Comparison of ENCODE assay signal across 1 cellular context in the genomic region with DNA sequence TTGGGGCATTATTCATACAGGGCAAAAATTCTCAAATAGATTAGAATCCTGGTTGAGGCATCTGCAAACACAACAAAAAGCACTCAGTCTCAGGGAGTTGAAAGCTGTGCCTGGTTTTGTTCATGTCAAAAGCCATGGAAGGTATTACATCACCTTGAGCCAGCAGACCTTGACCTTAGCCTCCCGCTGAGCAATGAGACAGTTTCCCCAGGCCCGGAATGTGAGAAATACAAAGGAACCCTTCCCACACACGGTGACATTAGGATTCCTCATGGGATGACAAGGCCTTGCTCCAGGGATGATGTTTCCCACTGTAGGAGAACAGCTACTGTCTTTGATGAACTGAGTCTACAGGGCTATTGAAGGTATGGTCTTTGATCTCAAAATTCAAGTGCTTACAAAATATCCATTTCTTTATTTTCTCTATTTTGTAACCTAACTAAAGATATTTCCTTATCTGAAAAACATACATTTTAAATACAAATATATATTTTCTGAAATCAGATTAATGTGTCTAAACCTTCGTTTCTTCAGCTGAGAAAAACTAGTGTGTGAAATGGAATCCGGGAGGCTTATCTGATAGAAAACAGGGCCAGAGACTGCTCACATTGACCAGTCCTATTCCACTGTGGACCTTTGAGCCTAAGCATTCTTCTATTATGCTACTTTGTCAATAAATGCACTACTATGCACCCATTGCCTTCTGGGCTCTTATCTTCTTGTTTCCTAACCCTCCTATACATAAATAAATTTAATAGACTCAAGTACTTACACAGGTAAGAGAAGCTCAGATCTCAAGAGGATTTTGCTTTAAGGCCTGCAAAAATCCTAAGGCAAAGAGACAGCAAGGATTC.
TF ChIP-seq lines count a peak whose summit lies in the region.

No MANE protein-coding gene starts in this region.

TF ChIP-seq in HepG2, 621 proteins besides CTCF, POLR2A, EP300 and RAD21 (continued from another document and continues in another):
- TF ChIP-seq SNAI1 (CRISPR knock-in tag; IDR thresholded peaks at IDR 0.05; ENCODE audit: borderline replicate concordance) (no peak), ZNF773 (CRISPR knock-in tag; IDR thresholded peaks at IDR 0.05; ENCODE audit: borderline replicate concordance) (no peak), BCL3 (CRISPR knock-in tag; IDR thresholded peaks at IDR 0.05) (no peak), CREBL2 (CRISPR knock-in tag; IDR thresholded peaks at IDR 0.05; ENCODE audit: borderline replicate concordance) (no peak), ARNT2 (CRISPR knock-in tag; IDR thresholded peaks at IDR 0.05; ENCODE audit: low read depth) (0 out of 2 replicates have a peak, but pooled peaks have one; percentile 37), AGO2 (optimal IDR thresholded peaks at IDR 0.05; ENCODE audit: low read depth, low read length) (no peak), CBFB (CRISPR knock-in tag; IDR thresholded peaks at IDR 0.05) (0 out of 2 replicates have a peak, but pooled peaks have one; percentile 28), NCOA2 (CRISPR knock-in tag; IDR thresholded peaks at IDR 0.05) (peak; percentile 94), NFIC (IDR thresholded peaks at IDR 0.05; ENCODE audit: low read length) (peak; percentile 60; the same call in 1 of the 2 replicates), MAZ (IDR thresholded peaks at IDR 0.05; ENCODE audit: borderline replicate concordance, low read depth, low read length) (no peak), MAZ (CRISPR knock-in tag; IDR thresholded peaks at IDR 0.05; ENCODE audit: low read depth) (no peak), ZKSCAN8 (CRISPR knock-in tag; IDR thresholded peaks at IDR 0.05; ENCODE audit: borderline replicate concordance) (peak; percentile 57; the same call in 1 of the 2 replicates), NR3C1 (CRISPR knock-in tag; IDR thresholded peaks at IDR 0.05) (no peak), THAP8 (CRISPR knock-in tag; IDR thresholded peaks at IDR 0.05; ENCODE audit: borderline replicate concordance) (no peak), ZNF34 (CRISPR knock-in tag; IDR thresholded peaks at IDR 0.05; ENCODE audit: borderline replicate concordance) (peak; percentile 75; the same call in 1 of the 2 replicates), ZNF563 (CRISPR knock-in tag; IDR thresholded peaks at IDR 0.05) (no peak), SP1 (IDR thresholded peaks at IDR 0.05) (no peak), SP1 (CRISPR knock-in tag; IDR thresholded peaks at IDR 0.05) (no peak), NFATC3 (CRISPR knock-in tag; IDR thresholded peaks at IDR 0.05) (no peak), ZNF598 (CRISPR knock-in tag; IDR thresholded peaks at IDR 0.05; ENCODE audit: borderline replicate concordance) (no peak), ZNF709 (CRISPR knock-in tag; IDR thresholded peaks at IDR 0.05) (no peak), MLXIP (CRISPR knock-in tag; IDR thresholded peaks at IDR 0.05; ENCODE audit: borderline replicate concordance) (no peak), CENPT (CRISPR knock-in tag; IDR thresholded peaks at IDR 0.05; ENCODE audit: low read depth) (no peak), THAP11 (CRISPR knock-in tag; IDR thresholded peaks at IDR 0.05) (peak; percentile 78; the same call in 1 of the 2 replicates), RBM39 (IDR thresholded peaks at IDR 0.05; ENCODE audit: low read depth, low read length, poor library complexity, severe bottlenecking) (no peak), RARG (CRISPR knock-in tag; IDR thresholded peaks at IDR 0.05; ENCODE audit: low read depth) (no peak), ZFP36L1 (CRISPR knock-in tag; IDR thresholded peaks at IDR 0.05) (peak; percentile 55; the same call in 1 of the 2 replicates), KMT2B (CRISPR knock-in tag; IDR thresholded peaks at IDR 0.05) (no peak), ZNF337 (CRISPR knock-in tag; IDR thresholded peaks at IDR 0.05; ENCODE audit: borderline replicate concordance, low read depth) (no peak), SIX4 (CRISPR knock-in tag; IDR thresholded peaks at IDR 0.05) (peak; percentile 71), GFI1 (CRISPR knock-in tag; IDR thresholded peaks at IDR 0.05; ENCODE audit: borderline replicate concordance) (peak; percentile 83), RXRB (CRISPR knock-in tag; IDR thresholded peaks at IDR 0.05; ENCODE audit: borderline replicate concordance) (peak; percentile 97), SATB2 (CRISPR knock-in tag; IDR thresholded peaks at IDR 0.05) (no peak), SAP130 (CRISPR knock-in tag; IDR thresholded peaks at IDR 0.05; ENCODE audit: low read depth) (peak; percentile 70), ZNF549 (CRISPR knock-in tag; IDR thresholded peaks at IDR 0.05) (no peak), PITX1 (CRISPR knock-in tag; IDR thresholded peaks at IDR 0.05) (peak; percentile 84; the same call in 1 of the 2 replicates), ZNF136 (CRISPR knock-in tag; IDR thresholded peaks at IDR 0.05; ENCODE audit: low read depth) (no peak), RBAK (CRISPR knock-in tag; IDR thresholded peaks at IDR 0.05) (no peak), MYC (CRISPR knock-in tag; IDR thresholded peaks at IDR 0.05; ENCODE audit: borderline replicate concordance) (no peak; the same call in 1 of the 2 replicates), ZNF484 (CRISPR knock-in tag; IDR thresholded peaks at IDR 0.05; ENCODE audit: borderline replicate concordance, low read depth) (no peak), JUN (CRISPR knock-in tag; IDR thresholded peaks at IDR 0.05) (0 out of 2 replicates have a peak, but pooled peaks have one; percentile 57), TOE1 (CRISPR knock-in tag; IDR thresholded peaks at IDR 0.05) (no peak), ELF1 (CRISPR knock-in tag; IDR thresholded peaks at IDR 0.05) (no peak), NFKB2 (CRISPR knock-in tag; IDR thresholded peaks at IDR 0.05; ENCODE audit: borderline replicate concordance) (no peak), ZNF264 (CRISPR knock-in tag; IDR thresholded peaks at IDR 0.05) (no peak; the same call in 1 of the 2 replicates), ZNF18 (CRISPR knock-in tag; IDR thresholded peaks at IDR 0.05; ENCODE audit: insufficient replicate concordance) (no peak), ZNF224 (CRISPR knock-in tag; IDR thresholded peaks at IDR 0.05) (no peak), ZNF382 (CRISPR knock-in tag; IDR thresholded peaks at IDR 0.05; ENCODE audit: borderline replicate concordance) (no peak), ZC3H4 (CRISPR knock-in tag; IDR thresholded peaks at IDR 0.05; ENCODE audit: borderline replicate concordance) (no peak), ATAD3A (CRISPR knock-in tag; IDR thresholded peaks at IDR 0.05) (no peak), SIX1 (CRISPR knock-in tag; IDR thresholded peaks at IDR 0.05; ENCODE audit: borderline replicate concordance) (peak; percentile 70; the same call in 1 of the 2 replicates), STAG1 (CRISPR knock-in tag; IDR thresholded peaks at IDR 0.05) (0 out of 2 replicates have a peak, but pooled peaks have one; percentile 8), STAT5B (CRISPR knock-in tag; IDR thresholded peaks at IDR 0.05) (no peak), ZFAT (CRISPR knock-in tag; conservative IDR thresholded peaks at IDR 0.05) (no peak)
- TF ChIP-seq, protein P1, sequence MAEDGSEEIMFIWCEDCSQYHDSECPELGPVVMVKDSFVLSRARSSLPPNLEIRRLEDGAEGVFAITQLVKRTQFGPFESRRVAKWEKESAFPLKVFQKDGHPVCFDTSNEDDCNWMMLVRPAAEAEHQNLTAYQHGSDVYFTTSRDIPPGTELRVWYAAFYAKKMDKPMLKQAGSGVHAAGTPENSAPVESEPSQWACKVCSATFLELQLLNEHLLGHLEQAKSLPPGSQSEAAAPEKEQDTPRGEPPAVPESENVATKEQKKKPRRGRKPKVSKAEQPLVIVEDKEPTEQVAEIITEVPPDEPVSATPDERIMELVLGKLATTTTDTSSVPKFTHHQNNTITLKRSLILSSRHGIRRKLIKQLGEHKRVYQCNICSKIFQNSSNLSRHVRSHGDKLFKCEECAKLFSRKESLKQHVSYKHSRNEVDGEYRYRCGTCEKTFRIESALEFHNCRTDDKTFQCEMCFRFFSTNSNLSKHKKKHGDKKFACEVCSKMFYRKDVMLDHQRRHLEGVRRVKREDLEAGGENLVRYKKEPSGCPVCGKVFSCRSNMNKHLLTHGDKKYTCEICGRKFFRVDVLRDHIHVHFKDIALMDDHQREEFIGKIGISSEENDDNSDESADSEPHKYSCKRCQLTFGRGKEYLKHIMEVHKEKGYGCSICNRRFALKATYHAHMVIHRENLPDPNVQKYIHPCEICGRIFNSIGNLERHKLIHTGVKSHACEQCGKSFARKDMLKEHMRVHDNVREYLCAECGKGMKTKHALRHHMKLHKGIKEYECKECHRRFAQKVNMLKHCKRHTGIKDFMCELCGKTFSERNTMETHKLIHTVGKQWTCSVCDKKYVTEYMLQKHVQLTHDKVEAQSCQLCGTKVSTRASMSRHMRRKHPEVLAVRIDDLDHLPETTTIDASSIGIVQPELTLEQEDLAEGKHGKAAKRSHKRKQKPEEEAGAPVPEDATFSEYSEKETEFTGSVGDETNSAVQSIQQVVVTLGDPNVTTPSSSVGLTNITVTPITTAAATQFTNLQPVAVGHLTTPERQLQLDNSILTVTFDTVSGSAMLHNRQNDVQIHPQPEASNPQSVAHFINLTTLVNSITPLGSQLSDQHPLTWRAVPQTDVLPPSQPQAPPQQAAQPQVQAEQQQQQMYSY (CRISPR knock-in tag; IDR thresholded peaks at IDR 0.05) = peak; percentile 78
- TF ChIP-seq, protein P2, sequence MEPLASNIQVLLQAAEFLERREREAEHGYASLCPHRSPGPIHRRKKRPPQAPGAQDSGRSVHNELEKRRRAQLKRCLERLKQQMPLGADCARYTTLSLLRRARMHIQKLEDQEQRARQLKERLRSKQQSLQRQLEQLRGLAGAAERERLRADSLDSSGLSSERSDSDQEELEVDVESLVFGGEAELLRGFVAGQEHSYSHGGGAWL (CRISPR knock-in tag; IDR thresholded peaks at IDR 0.05) = no peak
- TF ChIP-seq, protein P3, sequence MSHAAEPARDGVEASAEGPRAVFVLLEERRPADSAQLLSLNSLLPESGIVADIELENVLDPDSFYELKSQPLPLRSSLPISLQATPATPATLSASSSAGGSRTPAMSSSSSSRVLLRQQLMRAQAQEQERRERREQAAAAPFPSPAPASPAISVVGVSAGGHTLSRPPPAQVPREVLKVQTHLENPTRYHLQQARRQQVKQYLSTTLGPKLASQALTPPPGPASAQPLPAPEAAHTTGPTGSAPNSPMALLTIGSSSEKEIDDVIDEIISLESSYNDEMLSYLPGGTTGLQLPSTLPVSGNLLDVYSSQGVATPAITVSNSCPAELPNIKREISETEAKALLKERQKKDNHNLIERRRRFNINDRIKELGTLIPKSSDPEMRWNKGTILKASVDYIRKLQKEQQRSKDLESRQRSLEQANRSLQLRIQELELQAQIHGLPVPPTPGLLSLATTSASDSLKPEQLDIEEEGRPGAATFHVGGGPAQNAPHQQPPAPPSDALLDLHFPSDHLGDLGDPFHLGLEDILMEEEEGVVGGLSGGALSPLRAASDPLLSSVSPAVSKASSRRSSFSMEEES (CRISPR knock-in tag; IDR thresholded peaks at IDR 0.05) = 0 out of 2 replicates have a peak, but pooled peaks have one; percentile 39
